ENCODE assay signal across 8 cellular contexts in genomic region chr20:25696384-25697131, GRCh38. TPM values are rescaled to one million over a fixed set of nuclear protein-coding genes. Genes with fewer than 3 reads are reported as not detected.
DNase-seq lines count a peak whose midpoint lies in the region; ATAC-seq and TF ChIP-seq lines count a peak whose summit lies in the region.

Gene ZNF337 (minus strand): TSS chr20:25696853. CDS start chr20:25686417, 10,436 bp downstream.

- peaks cover 14% of the 10 kb centered on the region for H3K9me3 ChIP-seq in PC-3 (ENCODE audit: low read length)

- TF ChIP-seq EP300 in Ishikawa (IDR thresholded peaks at IDR 0.05; ENCODE audit: borderline replicate concordance): no peak

- peak within 1 kb of the TSS; percentile 91 for H3K9ac ChIP-seq in PC-3 (ENCODE audit: low read length)

- CTCF ChIA-PET in PC-3 (lab: Charles Lee): no interaction called here

- peak within 1 kb of the TSS; percentile 10 for H3K27ac ChIP-seq in PC-3 (ENCODE audit: low read length)

- ATAC-seq in GM21576 (IDR thresholded peaks at IDR 0.05; ENCODE audit: unreplicated experiment): peak; percentile 96
- peak; percentile 98 for ATAC-seq in PC-3

- H3K4me3 ChIP-seq in PC-3 (ENCODE audit: low read length) (peak within 1 kb of the TSS; percentile 92), epithelial cell of proximal tubule (ENCODE audit: low read depth, low read length) (peak within 1 kb of the TSS; percentile 89)

- POLR2A ChIA-PET in PC-3 (lab: Charles Lee; ENCODE audit: unreplicated experiment): no interaction called here

- TF ChIP-seq CTCF in PC-3 (conservative IDR thresholded peaks at IDR 0.05; ENCODE audit: low read depth, low read length) (peak; percentile 37; the same call in 1 of the 2 replicates), epithelial cell of proximal tubule (conservative IDR thresholded peaks at IDR 0.05; ENCODE audit: low read depth, low read length) (peak; percentile 30)

- no peaks in the 10 kb centered on the region for H4K20me1 ChIP-seq in PC-3 (ENCODE audit: low read length)

- peak within 1 kb of the TSS; percentile 79 for H3K4me2 ChIP-seq in PC-3 (ENCODE audit: low read length)

- peaks cover 6% of the 10 kb centered on the region; the same call in 1 of the 2 replicates for H3K36me3 ChIP-seq in PC-3 (ENCODE audit: low read depth, low read length)

- H2AFZ ChIP-seq in PC-3 (ENCODE audit: low read length): peak within 1 kb of the TSS; percentile 83

- H3F3A ChIP-seq in PC-3 (ENCODE audit: low read length, unreplicated experiment): no peaks in the 10 kb centered on the region

- no peaks in the 10 kb centered on the region for H3K27me3 ChIP-seq in PC-3 (ENCODE audit: low read length)

- H3K79me2 ChIP-seq in PC-3 (ENCODE audit: low read length): peaks cover 23% of the 10 kb centered on the region

- DNase-seq in DMS153 treated with DMSO at 0.1 percent for 48 hours (lab: John Stamatoyannopoulos, UW; ENCODE audit: unreplicated experiment) (peak; percentile 96), PC-3 (peak; percentile 98), activated T-cell treated with anti-CD3 and anti-CD28 coated beads for 48 hours (ENCODE audit: low read depth) (peak; percentile 94), epithelial cell of proximal tubule (ENCODE audit: low read depth) (peak; percentile 62), mucosa of gallbladder (ENCODE audit: low spot score) (peak; percentile 95)
- peak; percentile 89 to 90 for DNase-seq in stimulated activated CD8-positive, alpha-beta memory T cell treated with anti-CD3 and anti-CD28 coated beads, Interleukin-4, amount 100 ng/mL, for 4 hours (ENCODE audit: low read depth in 2 of 2, low spot score in 1 of 2)

- peaks cover 8% of the 10 kb centered on the region; the same call in 1 of the 2 replicates for H3K4me1 ChIP-seq in PC-3 (ENCODE audit: insufficient read depth, low read length)

- no peaks in the 10 kb centered on the region for H3K9me2 ChIP-seq in PC-3 (replicated peaks; ENCODE audit: low read length)

- peak; percentile 24 for TF ChIP-seq RAD21 in Ishikawa (IDR thresholded peaks at IDR 0.05; ENCODE audit: low read depth)

- BruUV-seq in PC-3 (replicated peaks; lab: Mats Ljungman, UMichigan): no TSS peak

- intact Hi-C loops in PC-3 (cut with micrococcal nuclease): loop anchor here (2.0 kb wide), 1 partner anchor 74 kb away; no protein-coding TSS in a partner anchor

TF ChIP-seq in Ishikawa, 13 proteins besides CTCF, POLR2A, EP300 and RAD21:
- TF ChIP-seq REST (IDR thresholded peaks at IDR 0.05; ENCODE audit: low read depth) (no peak), CREB1 (IDR thresholded peaks at IDR 0.05; ENCODE audit: low read depth) (peak; percentile 68), ZBTB7A (IDR thresholded peaks at IDR 0.05; ENCODE audit: low read depth) (peak; percentile 82), YY1 (IDR thresholded peaks at IDR 0.05; ENCODE audit: low read depth) (peak; percentile 15; the same call in 1 of the 2 replicates), TAF1 (IDR thresholded peaks at IDR 0.05; ENCODE audit: low read depth) (peak; percentile 78), CEBPB (IDR thresholded peaks at IDR 0.05) (no peak), TCF12 (IDR thresholded peaks at IDR 0.05; ENCODE audit: low read depth) (peak; percentile 72), TEAD4 (IDR thresholded peaks at IDR 0.05) (0 out of 2 replicates have a peak, but pooled peaks have one; percentile 15), EGR1 (IDR thresholded peaks at IDR 0.05) (no peak), FOXM1 (IDR thresholded peaks at IDR 0.05; ENCODE audit: borderline replicate concordance, low read depth) (no peak), MAX (IDR thresholded peaks at IDR 0.05) (peak; percentile 58; the same call in 1 of the 2 replicates)
- TF ChIP-seq, protein P1, sequence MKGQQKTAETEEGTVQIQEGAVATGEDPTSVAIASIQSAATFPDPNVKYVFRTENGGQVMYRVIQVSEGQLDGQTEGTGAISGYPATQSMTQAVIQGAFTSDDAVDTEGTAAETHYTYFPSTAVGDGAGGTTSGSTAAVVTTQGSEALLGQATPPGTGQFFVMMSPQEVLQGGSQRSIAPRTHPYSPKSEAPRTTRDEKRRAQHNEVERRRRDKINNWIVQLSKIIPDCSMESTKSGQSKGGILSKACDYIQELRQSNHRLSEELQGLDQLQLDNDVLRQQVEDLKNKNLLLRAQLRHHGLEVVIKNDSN (IDR thresholded peaks at IDR 0.05): no peak

RNA-seq across cellular contexts. Expression of gene ZNF337, which starts in this region (rescaled TPM):
- total RNA-seq in PC-3 (2014; rRNA removed) (12.8 and 13.5 TPM in 2 replicates), epithelial cell of proximal tubule (6.1 and 8.0 TPM in 2 replicates), mucosa of gallbladder (16.3 TPM)

Comparison
In these comparisons a context has a peak if more than half of its experiments do, and no peak if none do; other contexts are left out.
1. Peak in every context shown above with its lines: DNase-seq, ATAC-seq, H3K4me3 ChIP-seq and H3K27ac ChIP-seq.